Comparison of ENCODE assay signal across 1 cellular context in the genomic region with DNA sequence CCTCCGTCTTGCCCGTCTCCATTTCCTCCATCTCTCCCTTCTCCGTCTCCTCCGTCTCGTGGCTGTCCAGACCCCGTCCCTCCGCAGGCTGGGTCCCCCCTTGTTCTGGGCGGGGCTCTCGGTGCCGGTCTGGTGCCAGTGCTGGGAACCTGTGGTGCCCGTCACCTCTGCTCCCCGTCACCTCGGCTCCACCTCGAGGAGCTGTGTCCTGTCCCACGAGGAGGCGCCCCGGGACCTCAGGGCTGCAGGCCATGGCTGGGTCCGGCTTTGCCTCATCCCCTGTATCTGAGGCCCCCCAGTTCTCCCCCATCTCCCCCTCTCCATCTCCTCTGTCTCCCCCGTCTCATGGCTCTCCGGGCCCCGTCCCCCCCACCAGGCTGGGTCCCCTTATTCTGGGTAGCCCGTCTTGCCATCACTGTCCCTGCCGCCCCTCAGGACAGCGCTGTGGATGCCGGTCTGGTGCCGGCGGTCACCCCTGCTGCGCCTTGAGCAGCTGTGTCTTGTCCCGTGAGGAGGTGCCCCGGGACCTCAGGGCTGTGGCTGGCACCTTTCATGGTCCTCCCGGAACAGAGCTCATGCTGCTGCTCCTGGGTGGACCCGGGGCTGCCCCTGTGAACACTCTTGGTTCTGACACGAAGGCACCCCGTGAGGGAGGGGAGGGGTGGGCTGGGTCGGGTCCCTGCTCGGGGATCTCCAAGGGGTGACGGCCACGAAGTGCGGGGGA.
TF ChIP-seq lines count a peak whose summit lies in the region.

No MANE protein-coding gene starts in this region.

TF ChIP-seq in HCT116, 20 proteins besides CTCF, POLR2A, EP300 and RAD21:
- TF ChIP-seq ZNF274 (IDR thresholded peaks at IDR 0.05; ENCODE audit: low read depth, low read length) (no peak), CBX3 (IDR thresholded peaks at IDR 0.05; ENCODE audit: low read depth) (no peak), SIN3A (IDR thresholded peaks at IDR 0.05; ENCODE audit: low read depth) (no peak), MAX (IDR thresholded peaks at IDR 0.05) (no peak), ZBTB33 (IDR thresholded peaks at IDR 0.05; ENCODE audit: extremely low read depth, insufficient replicate concordance, low read length) (no peak), ZFX (IDR thresholded peaks at IDR 0.05) (no peak), YY1 (IDR thresholded peaks at IDR 0.05; ENCODE audit: extremely low read depth, insufficient replicate concordance, low read depth, low read length) (no peak), ELF1 (IDR thresholded peaks at IDR 0.05; ENCODE audit: borderline replicate concordance, low read depth) (no peak), JUND (IDR thresholded peaks at IDR 0.05) (no peak), FOSL1 (IDR thresholded peaks at IDR 0.05; ENCODE audit: low read depth) (no peak), EZH2 (IDR thresholded peaks at IDR 0.05) (no peak), SP1 (IDR thresholded peaks at IDR 0.05; ENCODE audit: low read depth) (no peak), EGR1 (IDR thresholded peaks at IDR 0.05; ENCODE audit: low read depth) (no peak), POLR2AphosphoS5 (IDR thresholded peaks at IDR 0.05; ENCODE audit: low read depth, low read length) (no peak), SRF (IDR thresholded peaks at IDR 0.05; ENCODE audit: low read depth) (no peak), CEBPB (IDR thresholded peaks at IDR 0.05; ENCODE audit: low read depth) (no peak), EZH2phosphoT487 (IDR thresholded peaks at IDR 0.05; ENCODE audit: borderline replicate concordance) (no peak)
- TF ChIP-seq, protein P1, sequence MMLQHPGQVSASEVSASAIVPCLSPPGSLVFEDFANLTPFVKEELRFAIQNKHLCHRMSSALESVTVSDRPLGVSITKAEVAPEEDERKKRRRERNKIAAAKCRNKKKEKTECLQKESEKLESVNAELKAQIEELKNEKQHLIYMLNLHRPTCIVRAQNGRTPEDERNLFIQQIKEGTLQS (IDR thresholded peaks at IDR 0.05), result no peak
- TF ChIP-seq, protein P2, sequence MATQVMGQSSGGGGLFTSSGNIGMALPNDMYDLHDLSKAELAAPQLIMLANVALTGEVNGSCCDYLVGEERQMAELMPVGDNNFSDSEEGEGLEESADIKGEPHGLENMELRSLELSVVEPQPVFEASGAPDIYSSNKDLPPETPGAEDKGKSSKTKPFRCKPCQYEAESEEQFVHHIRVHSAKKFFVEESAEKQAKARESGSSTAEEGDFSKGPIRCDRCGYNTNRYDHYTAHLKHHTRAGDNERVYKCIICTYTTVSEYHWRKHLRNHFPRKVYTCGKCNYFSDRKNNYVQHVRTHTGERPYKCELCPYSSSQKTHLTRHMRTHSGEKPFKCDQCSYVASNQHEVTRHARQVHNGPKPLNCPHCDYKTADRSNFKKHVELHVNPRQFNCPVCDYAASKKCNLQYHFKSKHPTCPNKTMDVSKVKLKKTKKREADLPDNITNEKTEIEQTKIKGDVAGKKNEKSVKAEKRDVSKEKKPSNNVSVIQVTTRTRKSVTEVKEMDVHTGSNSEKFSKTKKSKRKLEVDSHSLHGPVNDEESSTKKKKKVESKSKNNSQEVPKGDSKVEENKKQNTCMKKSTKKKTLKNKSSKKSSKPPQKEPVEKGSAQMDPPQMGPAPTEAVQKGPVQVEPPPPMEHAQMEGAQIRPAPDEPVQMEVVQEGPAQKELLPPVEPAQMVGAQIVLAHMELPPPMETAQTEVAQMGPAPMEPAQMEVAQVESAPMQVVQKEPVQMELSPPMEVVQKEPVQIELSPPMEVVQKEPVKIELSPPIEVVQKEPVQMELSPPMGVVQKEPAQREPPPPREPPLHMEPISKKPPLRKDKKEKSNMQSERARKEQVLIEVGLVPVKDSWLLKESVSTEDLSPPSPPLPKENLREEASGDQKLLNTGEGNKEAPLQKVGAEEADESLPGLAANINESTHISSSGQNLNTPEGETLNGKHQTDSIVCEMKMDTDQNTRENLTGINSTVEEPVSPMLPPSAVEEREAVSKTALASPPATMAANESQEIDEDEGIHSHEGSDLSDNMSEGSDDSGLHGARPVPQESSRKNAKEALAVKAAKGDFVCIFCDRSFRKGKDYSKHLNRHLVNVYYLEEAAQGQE (IDR thresholded peaks at IDR 0.05; ENCODE audit: low read depth), result no peak
